9 cellular contexts compared by ENCODE assay signal in the genomic region with DNA sequence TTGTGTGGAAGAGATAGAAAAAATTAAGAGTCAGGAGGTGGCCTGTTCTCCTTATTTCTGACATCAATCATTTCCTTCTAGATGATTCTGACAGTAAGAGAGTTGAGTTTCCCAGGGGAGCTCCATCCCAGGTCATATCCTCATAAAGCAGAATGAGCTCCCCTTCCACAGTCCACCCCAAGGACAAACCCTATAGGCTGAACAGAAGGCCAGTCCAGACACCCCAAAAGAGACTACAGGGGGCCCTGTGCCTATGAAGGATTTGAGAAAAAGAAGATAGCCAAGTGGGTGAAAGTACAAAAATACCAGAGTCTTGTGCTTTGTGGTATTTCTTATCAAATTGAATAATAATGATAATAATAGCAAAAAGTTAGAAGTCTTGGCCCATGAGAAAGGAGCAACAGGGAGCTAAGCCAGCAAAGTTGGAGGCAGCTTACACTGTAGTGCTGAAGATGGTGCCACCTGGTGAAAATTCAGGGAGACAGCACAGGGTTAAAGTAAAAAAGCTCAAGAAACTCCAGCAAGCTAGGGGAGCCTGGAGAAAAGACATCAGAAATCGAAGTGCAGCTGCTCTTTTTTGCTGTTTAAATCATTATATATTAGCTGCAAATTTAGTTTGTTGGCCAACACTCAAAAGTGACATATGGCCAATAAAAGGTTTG.
DNase-seq lines count a peak whose midpoint lies in the region; ATAC-seq lines count a peak whose summit lies in the region.
"Had no signal": no experiment of that assay in that cellular context is flagged by ENCODE, and none has a peak within 500 bp of the region (broad histone marks: within the 10 kb centered on the region; RNA-seq: fewer than 3 reads in every experiment).

No MANE protein-coding gene starts in this region.

- DNase-seq in COR-L47 (lab: John Stamatoyannopoulos, UW): peak; percentile 53
- peak; percentile 18 for DNase-seq in NCI-H748 treated with DMSO at 0.1 percent for 48 hours (lab: John Stamatoyannopoulos, UW)
- peak; percentile 14 for DNase-seq in fibroblast of the conjunctiva (ENCODE audit: low read depth)
- no peak for DNase-seq in DMS79 treated with DMSO at 0.1 percent for 48 hours (lab: John Stamatoyannopoulos, UW)
- DNase-seq in GF-D8 (lab: John Stamatoyannopoulos, UW): no peak
- DNase-seq in GOT3 (lab: John Stamatoyannopoulos, UW): no peak
- no peak for DNase-seq in NCI-H526 treated with DMSO at 0.1 percent for 48 hours (lab: John Stamatoyannopoulos, UW)

- ATAC-seq in HG02852 (IDR thresholded peaks at IDR 0.05; ENCODE audit: unreplicated experiment): peak; percentile 64
- ATAC-seq: HCT116 had no signal

Comparison
In these comparisons a context has a peak if more than half of its experiments do, and no peak if none do; other contexts are left out.
1. DNase-seq: peak in COR-L47 (single experiment), NCI-H748 treated with DMSO at 0.1 percent for 48 hours (single experiment) and fibroblast of the conjunctiva (single experiment); none in DMS79 treated with DMSO at 0.1 percent for 48 hours (single experiment), GF-D8 (single experiment), GOT3 (single experiment) and NCI-H526 treated with DMSO at 0.1 percent for 48 hours (single experiment).